Comparison of ENCODE assay signal across 20 cellular contexts in the genomic region with DNA sequence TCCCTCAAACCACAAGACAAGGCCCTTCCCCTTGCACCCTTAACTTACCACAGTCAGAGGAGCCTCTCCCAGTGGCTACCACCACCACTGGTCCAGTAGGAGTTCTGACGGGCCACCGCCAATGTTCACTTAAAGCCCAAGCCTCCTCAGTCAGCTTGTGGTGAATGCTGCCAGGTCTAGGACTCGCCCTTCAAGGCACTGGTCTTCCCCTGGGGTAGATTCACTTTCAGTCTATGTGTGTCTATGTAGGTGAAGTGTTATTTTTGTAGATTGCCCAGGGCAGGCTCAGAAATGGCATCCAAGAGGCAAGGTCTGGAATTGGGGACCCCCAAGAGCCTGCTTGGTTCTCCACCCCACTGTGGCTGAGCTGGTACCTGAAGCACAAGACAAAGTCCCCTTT. TPM values are rescaled to one million over a fixed set of nuclear protein-coding genes. Genes with fewer than 3 reads are reported as not detected.
A peak's percentile ranks its signal among the peaks of the same experiment; 100 is the strongest.
DNase-seq lines count a peak whose midpoint lies in the region; ATAC-seq and TF ChIP-seq lines count a peak whose summit lies in the region.
"Had no signal": no experiment of that assay in that cellular context is flagged by ENCODE, and none has a peak within 500 bp of the region (broad histone marks: within the 10 kb centered on the region; RNA-seq: fewer than 3 reads in every experiment).

No MANE protein-coding gene starts in this region.

- no peaks in the 10 kb centered on the region for H3K36me3 Mint-ChIP-seq in stimulated activated memory B cell treated with anti-CD40 and anti-IgM and Interleukin-4, amounts not matched to agents 10 μg/mL and 1 μg/mL and 100 μg/mL, for 72 hours
- H3K36me3 Mint-ChIP-seq in natural killer cell = no peaks in the 10 kb centered on the region
- H3K36me3 Mint-ChIP-seq in WTC11 = peaks cover 10% of the 10 kb centered on the region
- H3K36me3 Mint-ChIP-seq: CD14-positive monocyte; CD8-positive, alpha-beta T cell had no signal

- no TSS peak for BruUV-seq in mammary epithelial cell (replicated peaks; lab: Mats Ljungman, UMichigan)

- H3K36me3 ChIP-seq in mammary epithelial cell (ENCODE audit: insufficient read depth, low read length) = no peaks in the 10 kb centered on the region

- POLR2A ChIA-PET in WTC11 (lab: Charles Lee) = no interaction called here

- peak; percentile 42 for DNase-seq in GM12865 (ENCODE audit: low read depth)
- no peak for DNase-seq in HL-60 (ENCODE audit: low read depth in 1 of 2, low spot score in 1 of 2)
- DNase-seq in natural killer cell = no peak
- no peak for DNase-seq in WTC11 (ENCODE audit: low spot score)
- no peak for DNase-seq in islet precursor cell
- DNase-seq in mammary epithelial cell = no peak
- DNase-seq: CD8-positive, alpha-beta T cell; COR-L47; DMS153; DMS79 treated with DMSO at 0.1 percent for 48 hours; GDM1; GOT3; H9 had no signal

- H3K27ac ChIP-seq in HL-60 (replicated peaks) = peak overlapping the region; percentile 51
- no peak overlapping the region for H3K27ac ChIP-seq in mammary epithelial cell (ENCODE audit: insufficient read depth, low read depth, low read length)
- H3K27ac ChIP-seq: 22Rv1 had no signal

- peaks cover 4% of the 10 kb centered on the region for H3K9me3 ChIP-seq in mammary epithelial cell (replicated peaks; ENCODE audit: insufficient read depth, low read length)

- H3K79me2 ChIP-seq in mammary epithelial cell (ENCODE audit: insufficient read depth, low read length) = no peaks in the 10 kb centered on the region

- peaks cover 13% of the 10 kb centered on the region for H3K27me3 Mint-ChIP-seq in stimulated activated memory B cell treated with anti-CD40 and anti-IgM and Interleukin-4, amounts not matched to agents 10 μg/mL and 1 μg/mL and 100 μg/mL, for 72 hours
- H3K27me3 Mint-ChIP-seq in natural killer cell (ENCODE audit: low read depth in 2 of 2) (peaks cover 0 to 3% of the 10 kb centered on the region in 2 donors), WTC11 (ENCODE audit: low read depth) (peaks cover 2% of the 10 kb centered on the region; the same call in 1 of the 2 replicates)

- H3K4me1 Mint-ChIP-seq in stimulated activated memory B cell treated with anti-CD40 and anti-IgM and Interleukin-4, amounts not matched to agents 10 μg/mL and 1 μg/mL and 100 μg/mL, for 72 hours = no peaks in the 10 kb centered on the region
- H3K4me1 Mint-ChIP-seq in natural killer cell (no peaks in the 10 kb centered on the region), WTC11 (no peaks in the 10 kb centered on the region)
- H3K4me1 Mint-ChIP-seq: CD14-positive monocyte, H9 had no signal

- H3K9me3 Mint-ChIP-seq in stimulated activated memory B cell treated with anti-CD40 and anti-IgM and Interleukin-4, amounts not matched to agents 10 μg/mL and 1 μg/mL and 100 μg/mL, for 72 hours = peaks cover 8% of the 10 kb centered on the region
- H3K9me3 Mint-ChIP-seq in natural killer cell = peaks cover 0 to 2% of the 10 kb centered on the region in 2 donors
- H3K9me3 Mint-ChIP-seq in WTC11 = peaks cover 44% of the 10 kb centered on the region

- H3K9ac ChIP-seq in mammary epithelial cell (ENCODE audit: insufficient read depth, low read length) = no peak overlapping the region

- TF ChIP-seq CTCF in GM12865 (IDR thresholded peaks at IDR 0.05; ENCODE audit: insufficient read depth, low read depth, low read length, missing control alignments) (no peak), HL-60 (IDR thresholded peaks at IDR 0.05; ENCODE audit: insufficient read depth, low read length) (no peak), natural killer cell (IDR thresholded peaks at IDR 0.05) (no peak), WTC11 (IDR thresholded peaks at IDR 0.05) (no peak), mammary epithelial cell (conservative IDR thresholded peaks at IDR 0.05 in 1 of 2, IDR thresholded peaks at IDR 0.05 in 1 of 2; ENCODE audit: extremely low read depth in 1 of 2, insufficient read depth in 1 of 2, low read depth in 1 of 2, low read length in 2 of 2) (no peak)

- no peak overlapping the region for H3K4me2 ChIP-seq in mammary epithelial cell (ENCODE audit: insufficient read depth, low read depth, low read length)

- H3K27me3 ChIP-seq in HL-60 (ENCODE audit: insufficient read depth, poor library complexity, severe bottlenecking) (no peaks in the 10 kb centered on the region), mammary epithelial cell (ENCODE audit: insufficient read depth, low read length) (no peaks in the 10 kb centered on the region)

- H2AFZ ChIP-seq in mammary epithelial cell (ENCODE audit: low read depth, low read length) = no peak overlapping the region

- intact Hi-C loops in natural killer cell (cut with micrococcal nuclease) = no loop called here
- intact Hi-C loops in mammary epithelial cell (cut with micrococcal nuclease) = no loop called here

- 85% methylated on average over 3 of the region's 3 CpGs for WGBS in mammary epithelial cell (ENCODE audit: low coverage, missing lambda C conversion rate)

- in situ Hi-C loops in mammary epithelial cell (cut with MboI; ENCODE audit: low sequenced_read_pairs in 2 of 2) = no loop called here

- ATAC-seq in HG02763 (IDR thresholded peaks at IDR 0.05; ENCODE audit: unreplicated experiment) (peak; percentile 45), natural killer cell (no peak), WTC11 (no peak)
- peak; percentile 36 for ATAC-seq in stimulated activated memory B cell treated with anti-CD40 and anti-IgM and Interleukin-4, amounts not matched to agents 10 μg/mL and 1 μg/mL and 100 μg/mL, for 72 hours
- ATAC-seq: CD8-positive, alpha-beta T cell; K562 had no signal

- CTCF ChIA-PET in WTC11 (lab: Charles Lee) (interaction anchor here (1.2 kb wide), 1 partner anchor 132 kb away, joined by 3 read pairs; no protein-coding TSS in a partner anchor), mammary epithelial cell (lab: Charles Lee; ENCODE audit: low non-redundant PET) (no interaction called here)

- H4K20me1 ChIP-seq in mammary epithelial cell (ENCODE audit: insufficient read depth, low read length) = no peaks in the 10 kb centered on the region

- dilution Hi-C loops in mammary epithelial cell (cut with HindIII; ENCODE audit: low sequenced_read_pairs) = no loop called here

- H3K27ac Mint-ChIP-seq in stimulated activated memory B cell treated with anti-CD40 and anti-IgM and Interleukin-4, amounts not matched to agents 10 μg/mL and 1 μg/mL and 100 μg/mL, for 72 hours = no peak overlapping the region
- H3K27ac Mint-ChIP-seq in natural killer cell = no peak overlapping the region
- H3K27ac Mint-ChIP-seq in WTC11 = no peak overlapping the region
- H3K27ac Mint-ChIP-seq: CD8-positive, alpha-beta T cell; H9 had no signal

- no peak overlapping the region for H3K4me3 ChIP-seq in GM12865 (ENCODE audit: low read depth, low read length)
- no peak overlapping the region for H3K4me3 ChIP-seq in HL-60 (replicated peaks; ENCODE audit: insufficient read depth, low read length)
- H3K4me3 ChIP-seq in mammary epithelial cell (replicated peaks in 1 of 3; ENCODE audit: insufficient read depth in 1 of 3, low read depth in 2 of 3, low read length in 3 of 3) = no peak overlapping the region
- H3K4me3 ChIP-seq: K562 had no signal

- no peaks in the 10 kb centered on the region for H3K4me1 ChIP-seq in mammary epithelial cell (ENCODE audit: insufficient read depth, low read length)

- H3K4me3 Mint-ChIP-seq in stimulated activated memory B cell treated with anti-CD40 and anti-IgM and Interleukin-4, amounts not matched to agents 10 μg/mL and 1 μg/mL and 100 μg/mL, for 72 hours = no peak overlapping the region
- no peak overlapping the region for H3K4me3 Mint-ChIP-seq in natural killer cell
- no peak overlapping the region for H3K4me3 Mint-ChIP-seq in WTC11
- H3K4me3 Mint-ChIP-seq: CD14-positive monocyte; CD8-positive, alpha-beta T cell; H9 had no signal

TF ChIP-seq in WTC11, 78 proteins besides CTCF, POLR2A, EP300 and RAD21 (continues in another document):
- TF ChIP-seq MYBL2 (CRISPR knock-in tag; IDR thresholded peaks at IDR 0.05) (no peak), ZNF671 (CRISPR knock-in tag; IDR thresholded peaks at IDR 0.05) (no peak), ARID4B (CRISPR knock-in tag; IDR thresholded peaks at IDR 0.05; ENCODE audit: borderline replicate concordance) (no peak), FOXJ3 (CRISPR knock-in tag; IDR thresholded peaks at IDR 0.05; ENCODE audit: borderline replicate concordance) (no peak), KAT7 (CRISPR knock-in tag; IDR thresholded peaks at IDR 0.05; ENCODE audit: borderline replicate concordance) (no peak)

RNA-seq across cellular contexts. Expression of gene CASR, which starts 15.4 kb away (rescaled TPM):
- total RNA-seq in natural killer cell (under 1 TPM in 1 of 3 donors, not detected in 2; 0.10 TPM), WTC11 (2021) (0.16 to 0.24 TPM (median 0.21 TPM) in 3 replicates), mammary epithelial cell (not detected)
- not detected for polyA plus RNA-seq in mammary epithelial cell
- not detected for polyA minus RNA-seq in mammary epithelial cell
- total RNA-seq: A673; CD8-positive, alpha-beta T cell; K562 had no signal
- polyA plus RNA-seq: BJ, CD14-positive monocyte, K562 had no signal

Comparison
In these comparisons a context has a peak if more than half of its experiments do, and no peak if none do; other contexts are left out.
1. ATAC-seq: peak in HG02763 (single experiment) and stimulated activated memory B cell treated with anti-CD40 and anti-IgM and Interleukin-4, amounts not matched to agents 10 μg/mL and 1 μg/mL and 100 μg/mL, for 72 hours (single experiment); none in natural killer cell (0 of 3) and WTC11 (single experiment).